Comparison of ENCODE assay signal across 8 cellular contexts in the genomic region with DNA sequence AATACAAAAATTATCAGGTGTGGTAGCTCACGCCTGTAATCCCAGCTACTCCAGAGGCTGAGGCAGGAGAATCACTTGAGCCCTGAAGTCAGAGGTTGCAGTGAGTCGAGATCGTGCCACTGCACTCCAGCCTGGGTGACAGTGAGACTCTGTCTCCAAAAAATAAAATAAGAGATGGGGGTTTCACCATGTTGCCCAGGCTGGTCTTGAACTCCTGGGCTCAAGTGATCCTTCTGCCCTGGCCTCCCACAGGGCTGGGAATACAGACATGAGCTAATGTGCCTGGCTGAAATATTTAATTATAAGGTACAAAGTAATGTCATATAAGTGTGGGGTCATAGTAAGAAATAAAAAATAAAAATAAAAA. TPM values are rescaled to one million over a fixed set of nuclear protein-coding genes. Genes with fewer than 3 reads are reported as not detected.
DNase-seq lines count a peak whose midpoint lies in the region; ATAC-seq and TF ChIP-seq lines count a peak whose summit lies in the region.
"Not testable (repeated sequence)": the region's sequence is repeated elsewhere in the genome, so short reads cannot be mapped to it uniquely, and the experiment has no call there.

No MANE protein-coding gene starts in this region.

- H3K27me3 Mint-ChIP-seq in HFFc6 (ENCODE audit: insufficient read depth): peaks cover 21% of the 10 kb centered on the region
- not testable (repeated sequence) for H3K27me3 Mint-ChIP-seq in activated naive CD4-positive, alpha-beta T cell treated with anti-CD3 and anti-CD28 coated beads, Interleukin-2, amount 50 U/mL, for 24 hours; nephron (ENCODE audit: low read depth); stimulated activated naive B cell treated with anti-CD40 and anti-IgM and Interleukin-4, amounts not matched to agents 10 μg/mL and 1 μg/mL and 100 μg/mL, for 72 hours

- TF ChIP-seq EP300 in SK-N-SH (IDR thresholded peaks at IDR 0.05; ENCODE audit: borderline replicate concordance in 1 of 2, low read depth in 1 of 2, low read length in 1 of 2): not testable (repeated sequence)

- not testable (repeated sequence) for DNase-seq in HFFc6; SK-N-SH; dorsolateral prefrontal cortex; stimulated activated naive B cell treated with anti-CD40 and anti-IgM and Interleukin-4, amounts not matched to agents 10 μg/mL and 1 μg/mL and 100 μg/mL, for 72 hours

- H3K4me1 Mint-ChIP-seq in HFFc6 (ENCODE audit: low read depth) (peaks cover 74% of the 10 kb centered on the region), nephron (peaks cover 72% of the 10 kb centered on the region)
- peaks cover 83% of the 10 kb centered on the region for H3K4me1 Mint-ChIP-seq in activated naive CD4-positive, alpha-beta T cell treated with anti-CD3 and anti-CD28 coated beads, Interleukin-2, amount 50 U/mL, for 24 hours
- peaks cover 61 to 87% of the 10 kb centered on the region in 2 donors for H3K4me1 Mint-ChIP-seq in stimulated activated naive B cell treated with anti-CD40 and anti-IgM and Interleukin-4, amounts not matched to agents 10 μg/mL and 1 μg/mL and 100 μg/mL, for 72 hours

- intact Hi-C loops in dorsolateral prefrontal cortex (cut with DNase I): loop anchor here in 1 of 2 donors (5.0 to 10.0 kb wide), 2 partner anchors 146 to 269 kb away; partner anchors contain the start of genes AACS and TMEM132B

- CTCF ChIA-PET in SK-N-SH (lab: Yijun Ruan, JAX): interaction anchor here (1.5 to 7.5 kb wide), 3 partner anchors 12 to 22 kb away, joined by 4 to 51 read pairs (median 21); no protein-coding TSS in a partner anchor

- peaks cover 39% of the 10 kb centered on the region for H3F3A ChIP-seq in SK-N-SH (replicated peaks; ENCODE audit: insufficient read depth)

- H4K20me1 ChIP-seq in SK-N-SH (ENCODE audit: insufficient read depth): not testable (repeated sequence)

- ATAC-seq in stimulated activated naive B cell treated with anti-CD40 and anti-IgM and Interleukin-4, amounts not matched to agents 10 μg/mL and 1 μg/mL and 100 μg/mL, for 72 hours (replicated peaks): not testable (repeated sequence)

- H3K4me1 ChIP-seq in ACC112 (ENCODE audit: control insufficient read depth, insufficient read depth, low read length, unreplicated experiment) (peaks cover 38% of the 10 kb centered on the region), SK-N-SH (ENCODE audit: control insufficient read depth in 1 of 2, insufficient read depth in 2 of 2, low read depth in 1 of 2, low read length in 1 of 2) (peaks cover 24 to 33% of the 10 kb centered on the region in 2 experiments; a peak in 3 of 4 replicates), iPS-20b (ENCODE audit: insufficient read depth, low read length) (peaks cover 49% of the 10 kb centered on the region)

- not testable (repeated sequence) for TF ChIP-seq CTCF in HFFc6 (IDR thresholded peaks at IDR 0.05); SK-N-SH (IDR thresholded peaks at IDR 0.05); dorsolateral prefrontal cortex (IDR thresholded peaks at IDR 0.05 in 54 of 56, conservative IDR thresholded peaks at IDR 0.05 in 2 of 56; ENCODE audit: low read depth in 1 of 56, partially characterized antibody in 56 of 56); nephron (IDR thresholded peaks at IDR 0.05; ENCODE audit: unreplicated experiment in 3 of 3)

- H3K4me3 Mint-ChIP-seq in HFFc6: peak overlapping the region; percentile 98; the same call in 1 of the 2 replicates
- peak overlapping the region; percentile 87 for H3K4me3 Mint-ChIP-seq in activated naive CD4-positive, alpha-beta T cell treated with anti-CD3 and anti-CD28 coated beads, Interleukin-2, amount 50 U/mL, for 24 hours
- H3K4me3 Mint-ChIP-seq in nephron: peak overlapping the region in 1 of 3 experiments; percentile 96
- peak overlapping the region; percentile 70 to 77 for H3K4me3 Mint-ChIP-seq in stimulated activated naive B cell treated with anti-CD40 and anti-IgM and Interleukin-4, amounts not matched to agents 10 μg/mL and 1 μg/mL and 100 μg/mL, for 72 hours

- 98% methylated on average over 3 of the region's 3 CpGs for WGBS in SK-N-SH (ENCODE audit: low lambda C conversion rate)

- H3K4me3 ChIP-seq in ACC112 (ENCODE audit: low read depth, low read length); SK-N-SH (ENCODE audit: low read depth in 2 of 2, low read length in 1 of 2); iPS-20b (ENCODE audit: low read length): not testable (repeated sequence)
- H3K4me3 ChIP-seq in dorsolateral prefrontal cortex: peak overlapping the region in 21 of 59 donors; percentile 29 to 99 (median 95)

- not testable (repeated sequence) for H3K9ac ChIP-seq in SK-N-SH
- peak overlapping the region; percentile 76; the same call in 1 of the 2 replicates for H3K9ac ChIP-seq in iPS-20b (ENCODE audit: low read depth, low read length)

- POLR2A ChIA-PET in SK-N-SH (lab: Yijun Ruan, JAX): interaction anchor here (1.9 to 2.4 kb wide), 2 partner anchors 9 to 22 kb away, joined by 7 to 15 read pairs; no protein-coding TSS in a partner anchor

- H3K79me2 ChIP-seq in ACC112 (ENCODE audit: control insufficient read depth, insufficient read depth, low read length, unreplicated experiment): peaks cover 16% of the 10 kb centered on the region
- peaks cover 24% of the 10 kb centered on the region for H3K79me2 ChIP-seq in SK-N-SH (ENCODE audit: insufficient read depth)

- not testable (repeated sequence) for H3K9me2 ChIP-seq in SK-N-SH

- H3K36me3 ChIP-seq in ACC112 (ENCODE audit: insufficient read depth, low read length); SK-N-SH (replicated peaks in 1 of 2; ENCODE audit: control insufficient read depth in 1 of 2, insufficient read depth in 2 of 2, low read length in 1 of 2); iPS-20b (ENCODE audit: insufficient read depth, low read depth, low read length): not testable (repeated sequence)

- H3K9me3 ChIP-seq in SK-N-SH; iPS-20b (ENCODE audit: insufficient read depth, low read depth, low read length): not testable (repeated sequence)

- H3K36me3 Mint-ChIP-seq in HFFc6 (ENCODE audit: low read depth) (peaks cover 11% of the 10 kb centered on the region), nephron (ENCODE audit: low read depth) (peaks cover 11% of the 10 kb centered on the region)
- peaks cover 12% of the 10 kb centered on the region for H3K36me3 Mint-ChIP-seq in activated naive CD4-positive, alpha-beta T cell treated with anti-CD3 and anti-CD28 coated beads, Interleukin-2, amount 50 U/mL, for 24 hours
- H3K36me3 Mint-ChIP-seq in stimulated activated naive B cell treated with anti-CD40 and anti-IgM and Interleukin-4, amounts not matched to agents 10 μg/mL and 1 μg/mL and 100 μg/mL, for 72 hours: peaks cover 15 to 20% of the 10 kb centered on the region in 2 donors

- H3K9me3 Mint-ChIP-seq in HFFc6: peaks cover 12% of the 10 kb centered on the region
- H3K9me3 Mint-ChIP-seq in activated naive CD4-positive, alpha-beta T cell treated with anti-CD3 and anti-CD28 coated beads, Interleukin-2, amount 50 U/mL, for 24 hours; nephron; stimulated activated naive B cell treated with anti-CD40 and anti-IgM and Interleukin-4, amounts not matched to agents 10 μg/mL and 1 μg/mL and 100 μg/mL, for 72 hours: not testable (repeated sequence)

- not testable (repeated sequence) for H3K27me3 ChIP-seq in ACC112 (ENCODE audit: insufficient read depth, low read length); SK-N-SH (ENCODE audit: insufficient read depth); dorsolateral prefrontal cortex; iPS-20b (ENCODE audit: insufficient read depth, low read length)

- peak overlapping the region; percentile 72; the same call in 1 of the 2 replicates for H3K4me2 ChIP-seq in SK-N-SH

- not testable (repeated sequence) for TF ChIP-seq RAD21 in SK-N-SH (IDR thresholded peaks at IDR 0.05; ENCODE audit: low read length)

- H2AFZ ChIP-seq in ACC112 (ENCODE audit: low read length, unreplicated experiment); SK-N-SH (ENCODE audit: low read depth): not testable (repeated sequence)

- H3K27ac Mint-ChIP-seq in HFFc6 (peak overlapping the region; percentile 99), nephron (peak overlapping the region in 2 of 3 experiments; percentile 95 to 99)
- peak overlapping the region; percentile 99 for H3K27ac Mint-ChIP-seq in activated naive CD4-positive, alpha-beta T cell treated with anti-CD3 and anti-CD28 coated beads, Interleukin-2, amount 50 U/mL, for 24 hours
- peak overlapping the region; percentile 96 for H3K27ac Mint-ChIP-seq in stimulated activated naive B cell treated with anti-CD40 and anti-IgM and Interleukin-4, amounts not matched to agents 10 μg/mL and 1 μg/mL and 100 μg/mL, for 72 hours

- H3K27ac ChIP-seq in ACC112 (ENCODE audit: low read depth, low read length): peak overlapping the region; percentile 98
- H3K27ac ChIP-seq in SK-N-SH (ENCODE audit: low read depth in 2 of 2, low read length in 1 of 2): peak overlapping the region in 1 of 2 experiments; percentile 97; a peak in 2 of 4 replicates
- H3K27ac ChIP-seq in dorsolateral prefrontal cortex: peak overlapping the region; percentile 97 to 100 (median 100)
- H3K27ac ChIP-seq in iPS-20b (ENCODE audit: low read length): not testable (repeated sequence)

RNA-seq across cellular contexts. Expression of gene UBC, which starts 4.2 kb away (rescaled TPM):
- 1,000 to 10,000 TPM; 1,112 to 1,171 (median 1,143) TPM for total RNA-seq in HFFc6 (2021; fragmentation: NEBNext Ultra II Directional; extraction: Animal tissue kit (Norgen Biotek cat#: 25700))
- 1,327 and 1,666 TPM in 2 replicates for polyA plus RNA-seq in SK-N-SH (2012; rRNA removed)
- 1,141 and 1,342 TPM in 2 replicates for polyA plus RNA-seq in SK-N-SH (2012; cell fraction: cytosol; rRNA removed)
- 1,930 and 2,064 TPM in 2 replicates for polyA plus RNA-seq in SK-N-SH (2012; cell fraction: nucleus; rRNA removed)
- 1,000 to 10,000 TPM in 109 of 120 experiments, 100 to 1,000 TPM in 11; 835 to 2,453 (median 1,204) TPM for total RNA-seq in dorsolateral prefrontal cortex

RNA-seq across cellular contexts. Expression of gene SCARB1, which starts 54.9 kb away (rescaled TPM):
- 10 to 100 TPM; 34.8 to 46.3 (median 36.8) TPM for total RNA-seq in HFFc6 (2021; fragmentation: NEBNext Ultra II Directional; extraction: Animal tissue kit (Norgen Biotek cat#: 25700))
- 12.8 and 33.0 TPM in 2 replicates for polyA plus RNA-seq in SK-N-SH (2012; rRNA removed)
- 17.4 and 25.1 TPM in 2 replicates for polyA plus RNA-seq in SK-N-SH (2012; cell fraction: cytosol; rRNA removed)
- polyA plus RNA-seq in SK-N-SH (2012; cell fraction: nucleus; rRNA removed): 36.4 and 45.3 TPM in 2 replicates
- total RNA-seq in dorsolateral prefrontal cortex: 100 to 1,000 TPM in 1 of 120 experiments, 10 to 100 TPM in 119; 33.4 to 110 (median 54.7) TPM
